Comparison of ENCODE assay signal across 7 cellular contexts in genomic region chr9:88534456-88535225, GRCh38. TPM values are rescaled to one million over a fixed set of nuclear protein-coding genes. Genes with fewer than 3 reads are reported as not detected.
A peak's percentile ranks its signal among the peaks of the same experiment; 100 is the strongest.
DNase-seq lines count a peak whose midpoint lies in the region; ATAC-seq and TF ChIP-seq lines count a peak whose summit lies in the region.

TSS of gene NXNL2 (plus strand) at chr9:88535178. CDS start at chr9:88535435, 257 bp downstream.

- H3K36me3 ChIP-seq in HCT116 (ENCODE audit: control insufficient read depth in 1 of 2, insufficient read depth in 2 of 2, low read length in 2 of 2) (no peaks in the 10 kb centered on the region), kidney epithelial cell (ENCODE audit: control insufficient read depth, insufficient read depth, low read length) (no peaks in the 10 kb centered on the region)

- H3K4me2 ChIP-seq in HCT116 (ENCODE audit: low read length) = peak within 1 kb of the TSS; percentile 96

- peak; percentile 76 for ATAC-seq in HCT116
- no peak for ATAC-seq in central memory CD8-positive, alpha-beta T cell (replicated peaks; ENCODE audit: extremely low read depth, poor library complexity, severe bottlenecking)

- H3K27ac Mint-ChIP-seq in central memory CD8-positive, alpha-beta T cell (ENCODE audit: low read depth) = no peak within 1 kb of the TSS

- TF ChIP-seq CTCF in HCT116 (IDR thresholded peaks at IDR 0.05 in 2 of 3, conservative IDR thresholded peaks at IDR 0.05 in 1 of 3; ENCODE audit: borderline replicate concordance in 1 of 3, insufficient read depth in 1 of 3, low read depth in 2 of 3, low read length in 2 of 3) (no peak), kidney epithelial cell (IDR thresholded peaks at IDR 0.05; ENCODE audit: insufficient read depth, low read length, poor library complexity, severe bottlenecking) (no peak)

- H3K9me3 ChIP-seq in HCT116 (ENCODE audit: control insufficient read depth in 1 of 2, insufficient read depth in 1 of 2, low read depth in 1 of 2, low read length in 2 of 2) = no peaks in the 10 kb centered on the region

- peak within 1 kb of the TSS; percentile 61 for H2AFZ ChIP-seq in HCT116 (ENCODE audit: low read depth, low read length, poor library complexity, severe bottlenecking)

- peaks cover 5% of the 10 kb centered on the region for H3K4me1 Mint-ChIP-seq in central memory CD8-positive, alpha-beta T cell

- RAD21 ChIA-PET in HCT116 (lab: Charles Lee; ENCODE audit: low non-redundant PET in 1 of 2, low total read pairs in 2 of 2, uncharacterized antibody in 2 of 2, unreplicated experiment in 2 of 2) = interaction anchor here in 1 of 2 experiments (0.7 kb wide), 1 partner anchor 253 kb away, joined by 8 read pairs; no protein-coding TSS in a partner anchor

- no peaks in the 10 kb centered on the region for H3K9me2 ChIP-seq in HCT116 (ENCODE audit: insufficient read depth)

- peak within 1 kb of the TSS; percentile 23 for H3K4me3 Mint-ChIP-seq in central memory CD8-positive, alpha-beta T cell

- H3K4me3 ChIP-seq in HCT116 (replicated peaks in 1 of 2; ENCODE audit: low read depth in 1 of 2, low read length in 2 of 2) (peak within 1 kb of the TSS; percentile 49 to 77), kidney epithelial cell (ENCODE audit: low read depth, low read length) (peak within 1 kb of the TSS; percentile 70)

- TF ChIP-seq POLR2A in HCT116 (IDR thresholded peaks at IDR 0.05; ENCODE audit: borderline replicate concordance, extremely low read depth, insufficient read depth, insufficient read length) = no peak

- TF ChIP-seq RAD21 in HCT116 (IDR thresholded peaks at IDR 0.05; ENCODE audit: low read depth) = no peak

- intact Hi-C loops in HCT116 (cut with micrococcal nuclease) = loop anchor here (10.0 kb wide), 1 partner anchor 140 kb away; no protein-coding TSS in a partner anchor

- POLR2A ChIA-PET in HCT116 (lab: Charles Lee) = interaction anchor here (0.6 to 0.7 kb wide), 4 partner anchors 9 to 1181 kb away, joined by 3 to 6 read pairs (median 3); no protein-coding TSS in a partner anchor

- H3K4me1 ChIP-seq in HCT116 (ENCODE audit: control insufficient read depth in 1 of 2, insufficient read depth in 2 of 2, low read length in 2 of 2) = peaks cover 23 to 41% of the 10 kb centered on the region in 2 experiments

- H3K9me3 Mint-ChIP-seq in central memory CD8-positive, alpha-beta T cell = no peaks in the 10 kb centered on the region

- no peaks in the 10 kb centered on the region for H3K36me3 Mint-ChIP-seq in central memory CD8-positive, alpha-beta T cell (ENCODE audit: insufficient read depth)

- peaks cover 79% of the 10 kb centered on the region for H3K27me3 Mint-ChIP-seq in central memory CD8-positive, alpha-beta T cell

- CTCF ChIA-PET in HCT116 (lab: Charles Lee) = interaction anchor here (0.7 kb wide), 1 partner anchor 56 kb away, joined by 3 read pairs; no protein-coding TSS in a partner anchor

- BruUV-seq in HCT116 (replicated peaks; lab: Mats Ljungman, UMichigan) = no TSS peak

- DNase-seq in HCT116 (ENCODE audit: low read depth, low spot score) = peak; percentile 64
- DNase-seq in T-helper 22 cell (ENCODE audit: low read depth) = peak; percentile 4
- no peak for DNase-seq in central memory CD8-positive, alpha-beta T cell (ENCODE audit: low spot score in 2 of 2)
- DNase-seq in kidney epithelial cell (ENCODE audit: low read depth) = no peak
- DNase-seq in stimulated activated CD4-positive, alpha-beta T cell treated with anti-CD3 and anti-CD28 coated beads, Interleukin-2, amount 100 ng/mL, for 24 hours = peak; percentile 26 to 58
- no peak for DNase-seq in DMS53 treated with DMSO at 0.1 percent for 48 hours (lab: John Stamatoyannopoulos, UW; ENCODE audit: unreplicated experiment)
- DNase-seq in NCI-H187 treated with DMSO at 0.1 percent for 48 hours (lab: John Stamatoyannopoulos, UW) = no peak

- no peaks in the 10 kb centered on the region for H3K79me2 ChIP-seq in HCT116 (ENCODE audit: insufficient read depth, low read length)

- H3K27me3 ChIP-seq in HCT116 (ENCODE audit: insufficient read depth, low read length) (no peaks in the 10 kb centered on the region), kidney epithelial cell (ENCODE audit: control insufficient read depth, insufficient read depth, low read length) (no peaks in the 10 kb centered on the region)

- H3K9ac ChIP-seq in HCT116 (ENCODE audit: low read length) = peak within 1 kb of the TSS; percentile 71

- H3K27ac ChIP-seq in HCT116 (ENCODE audit: low read depth, low read length) = peak within 1 kb of the TSS; percentile 72

- H4K20me1 ChIP-seq in HCT116 (ENCODE audit: insufficient read depth) = no peaks in the 10 kb centered on the region

TF ChIP-seq in HCT116, 20 proteins besides CTCF, POLR2A, EP300 and RAD21:
- TF ChIP-seq CEBPB (IDR thresholded peaks at IDR 0.05; ENCODE audit: low read depth) (no peak), REST (IDR thresholded peaks at IDR 0.05; ENCODE audit: low read depth) (no peak), JUND (IDR thresholded peaks at IDR 0.05) (no peak), EGR1 (IDR thresholded peaks at IDR 0.05; ENCODE audit: low read depth) (peak; percentile 66), ZNF274 (IDR thresholded peaks at IDR 0.05; ENCODE audit: low read depth, low read length) (no peak), MAX (IDR thresholded peaks at IDR 0.05) (no peak), POLR2AphosphoS5 (IDR thresholded peaks at IDR 0.05; ENCODE audit: low read depth, low read length) (peak; percentile 50; the same call in 1 of the 2 replicates), EZH2 (IDR thresholded peaks at IDR 0.05) (no peak), ELF1 (IDR thresholded peaks at IDR 0.05; ENCODE audit: borderline replicate concordance, low read depth) (no peak), YY1 (IDR thresholded peaks at IDR 0.05; ENCODE audit: extremely low read depth, insufficient replicate concordance, low read depth, low read length) (no peak), SP1 (IDR thresholded peaks at IDR 0.05; ENCODE audit: low read depth) (peak; percentile 24; the same call in 1 of the 2 replicates)

RNA-seq across cellular contexts. Expression of gene NXNL2, which starts in this region (rescaled TPM):
- total RNA-seq in HCT116 (2021; ENCODE audit: unreplicated experiment) (0.86 TPM), kidney epithelial cell (0.55 and 4.3 TPM in 2 replicates)
- 0.77 and 1.0 TPM in 2 replicates for polyA plus RNA-seq in HCT116 (2012)

Comparison
In these comparisons a context has a peak if more than half of its experiments do, and no peak if none do; other contexts are left out.
1. DNase-seq: peak in HCT116 (single experiment), T-helper 22 cell (single experiment) and stimulated activated CD4-positive, alpha-beta T cell treated with anti-CD3 and anti-CD28 coated beads, Interleukin-2, amount 100 ng/mL, for 24 hours (2 of 2); none in central memory CD8-positive, alpha-beta T cell (0 of 2), kidney epithelial cell (single experiment), DMS53 treated with DMSO at 0.1 percent for 48 hours (single experiment) and NCI-H187 treated with DMSO at 0.1 percent for 48 hours (single experiment).